In genomic region chr1:15573477-15573876, GRCh38 we compare ENCODE assay signal across 1 cellular context.
A peak's percentile ranks its signal among the peaks of the same experiment; 100 is the strongest.
TF ChIP-seq lines count a peak whose summit lies in the region.

No MANE protein-coding gene starts in this region.

TF ChIP-seq in HepG2, 621 proteins besides CTCF, POLR2A, EP300 and RAD21:
- peak; percentile 43 for TF ChIP-seq RBM22 (optimal IDR thresholded peaks at IDR 0.05; ENCODE audit: low read length)
- TF ChIP-seq SP4 (CRISPR knock-in tag; IDR thresholded peaks at IDR 0.05) = no peak
